Comparison of ENCODE assay signal across 9 cellular contexts in the genomic region with DNA sequence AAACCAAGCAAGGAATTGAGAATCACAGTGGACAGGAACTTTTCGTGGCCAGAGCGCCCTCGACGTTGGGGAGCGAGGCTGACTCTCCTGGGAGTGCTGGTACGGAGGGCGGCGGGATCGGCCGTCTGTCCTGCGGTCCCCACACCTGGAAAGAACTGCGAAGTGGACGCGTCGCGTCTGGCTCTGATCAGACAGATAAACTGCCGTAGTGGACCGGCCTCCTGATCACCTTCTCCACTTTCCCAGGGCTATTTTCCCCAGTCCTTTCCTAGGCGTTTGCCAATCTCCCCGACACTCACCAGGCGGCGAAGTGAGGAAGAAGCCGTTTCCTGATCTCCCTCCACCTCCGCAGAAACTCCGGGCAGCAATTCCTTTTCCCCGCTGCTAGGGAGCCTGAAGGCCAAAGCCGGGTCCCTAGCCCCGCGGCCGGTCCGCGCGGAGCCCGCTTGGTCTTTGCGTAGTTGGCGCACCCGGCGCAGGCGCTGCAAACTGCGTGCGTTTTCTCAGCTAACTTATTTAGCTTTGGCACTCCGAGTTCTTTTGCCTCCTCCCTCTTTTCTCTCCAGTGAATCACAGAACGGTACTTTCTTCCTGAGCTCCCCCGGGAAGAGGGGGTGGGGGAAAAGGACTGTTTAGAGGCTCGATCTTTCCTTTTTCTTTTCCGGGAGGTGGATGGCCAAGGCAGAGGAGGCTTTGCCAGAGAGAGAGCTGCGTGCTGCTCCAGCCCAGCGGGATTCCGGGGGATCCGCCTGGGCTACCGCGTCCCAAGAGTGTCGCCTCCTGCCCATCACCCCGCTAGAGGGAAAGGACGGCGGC. TPM values are rescaled to one million over a fixed set of nuclear protein-coding genes. Genes with fewer than 3 reads are reported as not detected.
DNase-seq lines count a peak whose midpoint lies in the region; ATAC-seq and TF ChIP-seq lines count a peak whose summit lies in the region.
"Had no signal": no experiment of that assay in that cellular context is flagged by ENCODE, and none has a peak within 500 bp of the region (broad histone marks: within the 10 kb centered on the region; RNA-seq: fewer than 3 reads in every experiment).

A gene (minus strand): TSS at position 491 of the 816 bp plus-strand sequence. CDS start 813 bp downstream, outside the sequence.

- peaks cover 2% of the 10 kb centered on the region for H3K9me3 Mint-ChIP-seq in CD8-positive, alpha-beta T cell
- peaks cover 2% of the 10 kb centered on the region for H3K9me3 Mint-ChIP-seq in activated CD8-positive, alpha-beta T cell treated with anti-CD3 and anti-CD28 coated beads for 36 hours
- H3K9me3 Mint-ChIP-seq in endothelial cell (ENCODE audit: unreplicated experiment) = no peaks in the 10 kb centered on the region
- H3K9me3 Mint-ChIP-seq in stimulated activated naive CD8-positive, alpha-beta T cell treated with anti-CD3 and anti-CD28 coated beads, Interleukin-15, amount 100 ng/mL, for 72 hours = peaks cover under 1 to 6% of the 10 kb centered on the region in 2 donors

- H3K27me3 ChIP-seq in CD8-positive, alpha-beta T cell (ENCODE audit: insufficient read depth, low read length) = peaks cover 18% of the 10 kb centered on the region

- no peak within 1 kb of the TSS for H3K27ac Mint-ChIP-seq in CD8-positive, alpha-beta T cell
- no peak within 1 kb of the TSS for H3K27ac Mint-ChIP-seq in activated CD8-positive, alpha-beta T cell treated with anti-CD3 and anti-CD28 coated beads for 36 hours
- peak within 1 kb of the TSS; percentile 92 for H3K27ac Mint-ChIP-seq in endothelial cell (ENCODE audit: unreplicated experiment)
- peak within 1 kb of the TSS; percentile 5 to 42 for H3K27ac Mint-ChIP-seq in stimulated activated naive CD8-positive, alpha-beta T cell treated with anti-CD3 and anti-CD28 coated beads, Interleukin-15, amount 100 ng/mL, for 72 hours

- peak within 1 kb of the TSS; percentile 79 for H3K4me3 Mint-ChIP-seq in CD8-positive, alpha-beta T cell
- H3K4me3 Mint-ChIP-seq in activated CD8-positive, alpha-beta T cell treated with anti-CD3 and anti-CD28 coated beads for 36 hours = peak within 1 kb of the TSS; percentile 71
- H3K4me3 Mint-ChIP-seq in endothelial cell (ENCODE audit: unreplicated experiment) = peak within 1 kb of the TSS; percentile 98
- peak within 1 kb of the TSS; percentile 77 to 80 for H3K4me3 Mint-ChIP-seq in stimulated activated naive CD8-positive, alpha-beta T cell treated with anti-CD3 and anti-CD28 coated beads, Interleukin-15, amount 100 ng/mL, for 72 hours

- TF ChIP-seq CTCF in CD8-positive, alpha-beta T cell (IDR thresholded peaks at IDR 0.05) = no peak
- TF ChIP-seq CTCF in activated CD8-positive, alpha-beta T cell treated with anti-CD3 and anti-CD28 coated beads for 36 hours (IDR thresholded peaks at IDR 0.05) = no peak
- no peak for TF ChIP-seq CTCF in endothelial cell (IDR thresholded peaks at IDR 0.05; ENCODE audit: unreplicated experiment)

- H3K4me3 ChIP-seq in CD8-positive, alpha-beta T cell (ENCODE audit: low read depth, low read length) = peak within 1 kb of the TSS; percentile 51

- no peaks in the 10 kb centered on the region for H3K36me3 Mint-ChIP-seq in CD8-positive, alpha-beta T cell
- no peaks in the 10 kb centered on the region for H3K36me3 Mint-ChIP-seq in activated CD8-positive, alpha-beta T cell treated with anti-CD3 and anti-CD28 coated beads for 36 hours (ENCODE audit: low read depth)
- H3K36me3 Mint-ChIP-seq in endothelial cell (ENCODE audit: low read depth, unreplicated experiment) = no peaks in the 10 kb centered on the region

- POLR2A ChIA-PET in CD8-positive, alpha-beta T cell (lab: Charles Lee) = interaction anchor here (1.0 kb wide), 1 partner anchor 26 kb away, joined by 3 read pairs; no protein-coding TSS in a partner anchor
- POLR2A ChIA-PET in activated CD8-positive, alpha-beta T cell treated with anti-CD3 and anti-CD28 coated beads for 36 hours (lab: Charles Lee) = interaction anchor here (0.8 kb wide), 1 partner anchor 35 kb away, joined by 5 read pairs; no protein-coding TSS in a partner anchor

- H3K36me3 ChIP-seq in CD8-positive, alpha-beta T cell (ENCODE audit: insufficient read depth, low read length) = no peaks in the 10 kb centered on the region

- H3K4me1 Mint-ChIP-seq in CD8-positive, alpha-beta T cell (ENCODE audit: low read depth) = peaks cover 16% of the 10 kb centered on the region
- H3K4me1 Mint-ChIP-seq in activated CD8-positive, alpha-beta T cell treated with anti-CD3 and anti-CD28 coated beads for 36 hours (ENCODE audit: low read depth) = peaks cover 13% of the 10 kb centered on the region
- peaks cover 30% of the 10 kb centered on the region for H3K4me1 Mint-ChIP-seq in endothelial cell (ENCODE audit: unreplicated experiment)
- H3K4me1 Mint-ChIP-seq in stimulated activated naive CD8-positive, alpha-beta T cell treated with anti-CD3 and anti-CD28 coated beads, Interleukin-15, amount 100 ng/mL, for 72 hours = peaks cover 20% of the 10 kb centered on the region

- H3K4me1 ChIP-seq in CD8-positive, alpha-beta T cell (ENCODE audit: insufficient read depth, low read length) = peaks cover 8% of the 10 kb centered on the region

- peaks cover 40% of the 10 kb centered on the region for H3K27me3 Mint-ChIP-seq in CD8-positive, alpha-beta T cell (ENCODE audit: low read depth)
- H3K27me3 Mint-ChIP-seq in activated CD8-positive, alpha-beta T cell treated with anti-CD3 and anti-CD28 coated beads for 36 hours = peaks cover 48% of the 10 kb centered on the region
- peaks cover 5% of the 10 kb centered on the region for H3K27me3 Mint-ChIP-seq in endothelial cell (ENCODE audit: unreplicated experiment)
- H3K27me3 Mint-ChIP-seq in stimulated activated naive CD8-positive, alpha-beta T cell treated with anti-CD3 and anti-CD28 coated beads, Interleukin-15, amount 100 ng/mL, for 72 hours = peaks cover 53% of the 10 kb centered on the region

- CTCF ChIA-PET in CD8-positive, alpha-beta T cell (lab: Charles Lee) = no interaction called here
- CTCF ChIA-PET in activated CD8-positive, alpha-beta T cell treated with anti-CD3 and anti-CD28 coated beads for 36 hours (lab: Charles Lee) = interaction anchor here (1.0 kb wide), 1 partner anchor 26 kb away, joined by 3 read pairs; no protein-coding TSS in a partner anchor

- intact Hi-C loops in CD8-positive, alpha-beta T cell (cut with DNase I, micrococcal nuclease) = no loop called here
- intact Hi-C loops in activated CD8-positive, alpha-beta T cell treated with anti-CD3 and anti-CD28 coated beads for 36 hours (cut with micrococcal nuclease) = no loop called here

- ATAC-seq in CD8-positive, alpha-beta T cell = no peak
- peak; percentile 37 for ATAC-seq in activated CD8-positive, alpha-beta T cell treated with anti-CD3 and anti-CD28 coated beads for 36 hours
- peak; percentile 65 for ATAC-seq in stimulated activated naive CD8-positive, alpha-beta T cell treated with anti-CD3 and anti-CD28 coated beads, Interleukin-15, amount 100 ng/mL, for 72 hours
- no peak for ATAC-seq in GM18868 (IDR thresholded peaks at IDR 0.05; ENCODE audit: unreplicated experiment)

- no peak within 1 kb of the TSS for H3K27ac ChIP-seq in CD8-positive, alpha-beta T cell (ENCODE audit: low read depth, low read length)
- H3K27ac ChIP-seq: HL-60 had no signal

- H3K9me3 ChIP-seq in CD8-positive, alpha-beta T cell (ENCODE audit: low read length) = no peaks in the 10 kb centered on the region

- DNase-seq in CD8-positive, alpha-beta T cell = peak in 2 of 7 experiments; percentile 12 to 54
- DNase-seq in HS-5 (ENCODE audit: low read depth) (peak; percentile 68), endothelial cell (ENCODE audit: low spot score) (peak; percentile 65), lung microvascular endothelial cell (ENCODE audit: low read depth in 2 of 2) (peak; percentile 77 to 82), germinal center (ENCODE audit: low spot score) (no peak)
- DNase-seq in activated CD8-positive, alpha-beta T cell treated with anti-CD3 and anti-CD28 coated beads for 36 hours = peak; percentile 25
- peak in 1 of 2 donors; percentile 19 for DNase-seq in stimulated activated naive CD8-positive, alpha-beta T cell treated with anti-CD3 and anti-CD28 coated beads, Interleukin-15, amount 100 ng/mL, for 72 hours

RNA-seq across cellular contexts. Expression of the gene that starts here (rescaled TPM):
- total RNA-seq in CD8-positive, alpha-beta T cell = not detected
- not detected for total RNA-seq in activated CD8-positive, alpha-beta T cell treated with anti-CD3 and anti-CD28 coated beads for 36 hours
- total RNA-seq in endothelial cell (ENCODE audit: unreplicated experiment) (11.2 TPM), lung microvascular endothelial cell (12.4 and 13.9 TPM in 2 replicates)

Comparison
In these comparisons a context has a peak if more than half of its experiments do, and no peak if none do; other contexts are left out.
1. RNA of the gene that starts here (total RNA-seq): 12.4 to 13.9 TPM in lung microvascular endothelial cell and 11.2 TPM in endothelial cell (single experiment); not detected in CD8-positive, alpha-beta T cell and not detected in activated CD8-positive, alpha-beta T cell treated with anti-CD3 and anti-CD28 coated beads for 36 hours; every median in the first group is over 10 times any median in the second.
2. Peak in DNase-seq and ATAC-seq in activated CD8-positive, alpha-beta T cell treated with anti-CD3 and anti-CD28 coated beads for 36 hours; RNA of the gene not detected or under 1 TPM.
3. H3K27ac Mint-ChIP-seq: peak in endothelial cell (single experiment) and stimulated activated naive CD8-positive, alpha-beta T cell treated with anti-CD3 and anti-CD28 coated beads, Interleukin-15, amount 100 ng/mL, for 72 hours (2 of 2); none in CD8-positive, alpha-beta T cell (single experiment) and activated CD8-positive, alpha-beta T cell treated with anti-CD3 and anti-CD28 coated beads for 36 hours (single experiment).
4. Peak in every context shown above with its lines, with median percentiles within 50 percentile points of each other: H3K4me3 Mint-ChIP-seq.